1 cellular context compared by ENCODE assay signal in genomic region chr7:137967143-137968018, GRCh38.
TF ChIP-seq lines count a peak whose summit lies in the region.

No MANE protein-coding gene starts in this region.

TF ChIP-seq in K562, 482 proteins besides CTCF, POLR2A, EP300 and RAD21 (continued from another document and continues in another):
- TF ChIP-seq, protein P1, sequence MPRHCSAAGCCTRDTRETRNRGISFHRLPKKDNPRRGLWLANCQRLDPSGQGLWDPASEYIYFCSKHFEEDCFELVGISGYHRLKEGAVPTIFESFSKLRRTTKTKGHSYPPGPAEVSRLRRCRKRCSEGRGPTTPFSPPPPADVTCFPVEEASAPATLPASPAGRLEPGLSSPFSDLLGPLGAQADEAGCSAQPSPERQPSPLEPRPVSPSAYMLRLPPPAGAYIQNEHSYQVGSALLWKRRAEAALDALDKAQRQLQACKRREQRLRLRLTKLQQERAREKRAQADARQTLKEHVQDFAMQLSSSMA (CRISPR knock-in tag; IDR thresholded peaks at IDR 0.05): no peak
- TF ChIP-seq THRAP3 (IDR thresholded peaks at IDR 0.05; ENCODE audit: borderline replicate concordance): no peak
- 0 out of 4 replicates have a peak, but pooled peaks of 1 of the 2 experiments have one; percentile 20 for TF ChIP-seq NONO (IDR thresholded peaks at IDR 0.05; ENCODE audit: low read depth in 2 of 2, low read length in 1 of 2)
- TF ChIP-seq BRF1 (IDR thresholded peaks at IDR 0.05; ENCODE audit: borderline replicate concordance, extremely low read depth, insufficient read length): no peak
- no peak for TF ChIP-seq ZNF324 (CRISPR knock-in tag; IDR thresholded peaks at IDR 0.05)
- TF ChIP-seq SOX6 (IDR thresholded peaks at IDR 0.05): peak; percentile 94
- TF ChIP-seq NRF1 (conservative IDR thresholded peaks at IDR 0.05 in 1 of 2, IDR thresholded peaks at IDR 0.05 in 1 of 2): peak in 1 of 2 experiments; percentile 18; a peak in 1 of 4 replicates
- TF ChIP-seq, protein P2, sequence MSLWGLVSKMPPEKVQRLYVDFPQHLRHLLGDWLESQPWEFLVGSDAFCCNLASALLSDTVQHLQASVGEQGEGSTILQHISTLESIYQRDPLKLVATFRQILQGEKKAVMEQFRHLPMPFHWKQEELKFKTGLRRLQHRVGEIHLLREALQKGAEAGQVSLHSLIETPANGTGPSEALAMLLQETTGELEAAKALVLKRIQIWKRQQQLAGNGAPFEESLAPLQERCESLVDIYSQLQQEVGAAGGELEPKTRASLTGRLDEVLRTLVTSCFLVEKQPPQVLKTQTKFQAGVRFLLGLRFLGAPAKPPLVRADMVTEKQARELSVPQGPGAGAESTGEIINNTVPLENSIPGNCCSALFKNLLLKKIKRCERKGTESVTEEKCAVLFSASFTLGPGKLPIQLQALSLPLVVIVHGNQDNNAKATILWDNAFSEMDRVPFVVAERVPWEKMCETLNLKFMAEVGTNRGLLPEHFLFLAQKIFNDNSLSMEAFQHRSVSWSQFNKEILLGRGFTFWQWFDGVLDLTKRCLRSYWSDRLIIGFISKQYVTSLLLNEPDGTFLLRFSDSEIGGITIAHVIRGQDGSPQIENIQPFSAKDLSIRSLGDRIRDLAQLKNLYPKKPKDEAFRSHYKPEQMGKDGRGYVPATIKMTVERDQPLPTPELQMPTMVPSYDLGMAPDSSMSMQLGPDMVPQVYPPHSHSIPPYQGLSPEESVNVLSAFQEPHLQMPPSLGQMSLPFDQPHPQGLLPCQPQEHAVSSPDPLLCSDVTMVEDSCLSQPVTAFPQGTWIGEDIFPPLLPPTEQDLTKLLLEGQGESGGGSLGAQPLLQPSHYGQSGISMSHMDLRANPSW (CRISPR knock-in tag; IDR thresholded peaks at IDR 0.05): no peak; the same call in 1 of the 2 replicates
- TF ChIP-seq CXXC5 (CRISPR knock-in tag; IDR thresholded peaks at IDR 0.05): peak; percentile 41
- TF ChIP-seq, protein P3, sequence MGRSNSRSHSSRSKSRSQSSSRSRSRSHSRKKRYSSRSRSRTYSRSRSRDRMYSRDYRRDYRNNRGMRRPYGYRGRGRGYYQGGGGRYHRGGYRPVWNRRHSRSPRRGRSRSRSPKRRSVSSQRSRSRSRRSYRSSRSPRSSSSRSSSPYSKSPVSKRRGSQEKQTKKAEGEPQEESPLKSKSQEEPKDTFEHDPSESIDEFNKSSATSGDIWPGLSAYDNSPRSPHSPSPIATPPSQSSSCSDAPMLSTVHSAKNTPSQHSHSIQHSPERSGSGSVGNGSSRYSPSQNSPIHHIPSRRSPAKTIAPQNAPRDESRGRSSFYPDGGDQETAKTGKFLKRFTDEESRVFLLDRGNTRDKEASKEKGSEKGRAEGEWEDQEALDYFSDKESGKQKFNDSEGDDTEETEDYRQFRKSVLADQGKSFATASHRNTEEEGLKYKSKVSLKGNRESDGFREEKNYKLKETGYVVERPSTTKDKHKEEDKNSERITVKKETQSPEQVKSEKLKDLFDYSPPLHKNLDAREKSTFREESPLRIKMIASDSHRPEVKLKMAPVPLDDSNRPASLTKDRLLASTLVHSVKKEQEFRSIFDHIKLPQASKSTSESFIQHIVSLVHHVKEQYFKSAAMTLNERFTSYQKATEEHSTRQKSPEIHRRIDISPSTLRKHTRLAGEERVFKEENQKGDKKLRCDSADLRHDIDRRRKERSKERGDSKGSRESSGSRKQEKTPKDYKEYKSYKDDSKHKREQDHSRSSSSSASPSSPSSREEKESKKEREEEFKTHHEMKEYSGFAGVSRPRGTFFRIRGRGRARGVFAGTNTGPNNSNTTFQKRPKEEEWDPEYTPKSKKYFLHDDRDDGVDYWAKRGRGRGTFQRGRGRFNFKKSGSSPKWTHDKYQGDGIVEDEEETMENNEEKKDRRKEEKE (IDR thresholded peaks at IDR 0.05; ENCODE audit: borderline replicate concordance in 1 of 2, control insufficient read depth in 1 of 2, low read depth in 2 of 2, low read length in 1 of 2): no peak
- TF ChIP-seq SAP30 (IDR thresholded peaks at IDR 0.05; ENCODE audit: borderline replicate concordance, insufficient read depth, low read depth, low read length, poor library complexity, severe bottlenecking): no peak
- peak; percentile 29 for TF ChIP-seq CC2D1A (IDR thresholded peaks at IDR 0.05)
- TF ChIP-seq HDAC6 (IDR thresholded peaks at IDR 0.05; ENCODE audit: low read depth, low read length): no peak
- no peak for TF ChIP-seq TARDBP (IDR thresholded peaks at IDR 0.05)
- peak; percentile 92 for TF ChIP-seq FOSL1 (tag; conservative IDR thresholded peaks at IDR 0.05)
- no peak for TF ChIP-seq STAT5B (CRISPR knock-in tag; IDR thresholded peaks at IDR 0.05)
- no peak for TF ChIP-seq ZNF696 (CRISPR knock-in tag; conservative IDR thresholded peaks at IDR 0.05)
- TF ChIP-seq RBM39 (optimal IDR thresholded peaks at IDR 0.05; ENCODE audit: low read depth, low read length): no peak
- TF ChIP-seq ZFP36 (IDR thresholded peaks at IDR 0.05; ENCODE audit: low read depth, low read length, partially characterized antibody): no peak
- no peak for TF ChIP-seq ZNF780A (CRISPR knock-in tag; IDR thresholded peaks at IDR 0.05)
- TF ChIP-seq, protein P4, sequence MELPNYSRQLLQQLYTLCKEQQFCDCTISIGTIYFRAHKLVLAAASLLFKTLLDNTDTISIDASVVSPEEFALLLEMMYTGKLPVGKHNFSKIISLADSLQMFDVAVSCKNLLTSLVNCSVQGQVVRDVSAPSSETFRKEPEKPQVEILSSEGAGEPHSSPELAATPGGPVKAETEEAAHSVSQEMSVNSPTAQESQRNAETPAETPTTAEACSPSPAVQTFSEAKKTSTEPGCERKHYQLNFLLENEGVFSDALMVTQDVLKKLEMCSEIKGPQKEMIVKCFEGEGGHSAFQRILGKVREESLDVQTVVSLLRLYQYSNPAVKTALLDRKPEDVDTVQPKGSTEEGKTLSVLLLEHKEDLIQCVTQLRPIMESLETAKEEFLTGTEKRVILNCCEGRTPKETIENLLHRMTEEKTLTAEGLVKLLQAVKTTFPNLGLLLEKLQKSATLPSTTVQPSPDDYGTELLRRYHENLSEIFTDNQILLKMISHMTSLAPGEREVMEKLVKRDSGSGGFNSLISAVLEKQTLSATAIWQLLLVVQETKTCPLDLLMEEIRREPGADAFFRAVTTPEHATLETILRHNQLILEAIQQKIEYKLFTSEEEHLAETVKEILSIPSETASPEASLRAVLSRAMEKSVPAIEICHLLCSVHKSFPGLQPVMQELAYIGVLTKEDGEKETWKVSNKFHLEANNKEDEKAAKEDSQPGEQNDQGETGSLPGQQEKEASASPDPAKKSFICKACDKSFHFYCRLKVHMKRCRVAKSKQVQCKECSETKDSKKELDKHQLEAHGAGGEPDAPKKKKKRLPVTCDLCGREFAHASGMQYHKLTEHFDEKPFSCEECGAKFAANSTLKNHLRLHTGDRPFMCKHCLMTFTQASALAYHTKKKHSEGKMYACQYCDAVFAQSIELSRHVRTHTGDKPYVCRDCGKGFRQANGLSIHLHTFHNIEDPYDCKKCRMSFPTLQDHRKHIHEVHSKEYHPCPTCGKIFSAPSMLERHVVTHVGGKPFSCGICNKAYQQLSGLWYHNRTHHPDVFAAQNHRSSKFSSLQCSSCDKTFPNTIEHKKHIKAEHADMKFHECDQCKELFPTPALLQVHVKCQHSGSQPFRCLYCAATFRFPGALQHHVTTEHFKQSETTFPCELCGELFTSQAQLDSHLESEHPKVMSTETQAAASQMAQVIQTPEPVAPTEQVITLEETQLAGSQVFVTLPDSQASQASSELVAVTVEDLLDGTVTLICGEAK (IDR thresholded peaks at IDR 0.05): 0 out of 2 replicates have a peak, but pooled peaks have one; percentile 7
- TF ChIP-seq, protein P4 (CRISPR knock-in tag; IDR thresholded peaks at IDR 0.05): no peak
- TF ChIP-seq FOXJ2 (tag; IDR thresholded peaks at IDR 0.05): no peak; the same call in 1 of the 2 replicates
- TF ChIP-seq ZNF184 (CRISPR knock-in tag; IDR thresholded peaks at IDR 0.05): no peak
- TF ChIP-seq CHD2 (IDR thresholded peaks at IDR 0.05; ENCODE audit: low read depth, low read length): no peak
- TF ChIP-seq ZNF764 (CRISPR knock-in tag; IDR thresholded peaks at IDR 0.05; ENCODE audit: low read depth): no peak
- TF ChIP-seq ZNF707 (CRISPR knock-in tag; conservative IDR thresholded peaks at IDR 0.05): no peak
- no peak for TF ChIP-seq U2AF1 (optimal IDR thresholded peaks at IDR 0.05; ENCODE audit: low read depth, low read length)
- TF ChIP-seq, protein P5, sequence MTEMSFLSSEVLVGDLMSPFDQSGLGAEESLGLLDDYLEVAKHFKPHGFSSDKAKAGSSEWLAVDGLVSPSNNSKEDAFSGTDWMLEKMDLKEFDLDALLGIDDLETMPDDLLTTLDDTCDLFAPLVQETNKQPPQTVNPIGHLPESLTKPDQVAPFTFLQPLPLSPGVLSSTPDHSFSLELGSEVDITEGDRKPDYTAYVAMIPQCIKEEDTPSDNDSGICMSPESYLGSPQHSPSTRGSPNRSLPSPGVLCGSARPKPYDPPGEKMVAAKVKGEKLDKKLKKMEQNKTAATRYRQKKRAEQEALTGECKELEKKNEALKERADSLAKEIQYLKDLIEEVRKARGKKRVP (CRISPR knock-in tag; IDR thresholded peaks at IDR 0.05): no peak
- TF ChIP-seq NR2C2 (CRISPR knock-in tag; IDR thresholded peaks at IDR 0.05): no peak; the same call in 1 of the 2 replicates
- no peak for TF ChIP-seq NR2C2 (tag; IDR thresholded peaks at IDR 0.05)
- TF ChIP-seq ZNF79 (CRISPR knock-in tag; IDR thresholded peaks at IDR 0.05; ENCODE audit: low read depth): no peak
- no peak for TF ChIP-seq PRPF4 (IDR thresholded peaks at IDR 0.05; ENCODE audit: insufficient read depth, low read depth, low read length, poor library complexity, severe bottlenecking)
- TF ChIP-seq NCOR1 (IDR thresholded peaks at IDR 0.05): peak; percentile 75
- TF ChIP-seq ZNF12 (CRISPR knock-in tag; IDR thresholded peaks at IDR 0.05): no peak
- TF ChIP-seq ZC3H8 (IDR thresholded peaks at IDR 0.05): no peak
- TF ChIP-seq PHF21A (IDR thresholded peaks at IDR 0.05; ENCODE audit: borderline replicate concordance, low read depth): no peak
- peak; percentile 15; the same call in 1 of the 2 replicates for TF ChIP-seq ARID4B (CRISPR knock-in tag; IDR thresholded peaks at IDR 0.05)
- TF ChIP-seq YY1 (IDR thresholded peaks at IDR 0.05; ENCODE audit: borderline replicate concordance in 1 of 3, control insufficient read depth in 1 of 3, extremely low read depth in 1 of 3, insufficient read depth in 3 of 3, insufficient read length in 1 of 3, insufficient replicate concordance in 2 of 3, low read depth in 1 of 3, low read length in 2 of 3): no peak
- no peak for TF ChIP-seq KDM2B (CRISPR knock-in tag; IDR thresholded peaks at IDR 0.05)
- TF ChIP-seq TAL1 (IDR thresholded peaks at IDR 0.05): peak; percentile 66
- no peak for TF ChIP-seq ZNF57 (CRISPR knock-in tag; IDR thresholded peaks at IDR 0.05)
